Comparison of ENCODE assay signal across 8 cellular contexts in the genomic region with DNA sequence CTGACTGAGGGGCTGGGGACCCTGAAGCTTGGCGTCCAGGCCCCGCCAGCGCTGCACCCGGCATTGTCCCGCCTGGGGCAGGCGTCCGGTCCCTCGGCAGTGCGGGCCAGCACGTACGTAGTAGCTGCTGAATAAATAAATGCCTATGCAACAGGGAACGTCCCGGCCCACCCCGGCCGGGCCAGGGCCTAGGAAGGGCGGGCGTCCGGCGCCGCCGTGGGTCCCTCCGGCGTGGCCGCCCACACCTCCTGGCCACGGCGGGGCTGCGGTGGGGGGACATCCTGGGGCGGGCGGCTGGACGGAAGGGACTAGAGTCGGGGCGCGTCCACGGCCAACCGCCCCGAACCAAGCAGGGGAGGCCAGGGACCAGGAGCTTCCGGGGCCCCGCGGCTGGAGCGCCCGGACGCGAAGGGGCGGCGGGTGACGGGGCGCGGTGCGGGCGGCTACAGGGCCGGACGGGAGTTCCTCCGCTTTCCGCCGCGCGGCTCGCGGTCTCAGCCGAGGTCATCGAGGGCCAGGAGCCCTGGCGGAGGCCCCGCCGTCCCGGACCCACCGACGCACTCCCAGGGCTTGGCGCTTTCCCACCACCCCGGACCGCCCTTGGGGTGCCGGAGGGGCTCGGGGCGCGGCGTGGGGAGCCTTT. TPM values are rescaled to one million over a fixed set of nuclear protein-coding genes. Genes with fewer than 3 reads are reported as not detected.
DNase-seq lines count a peak whose midpoint lies in the region; ATAC-seq and TF ChIP-seq lines count a peak whose summit lies in the region.

No MANE protein-coding gene starts in this region.

- POLR2A ChIA-PET in activated CD4-positive, alpha-beta T cell treated with anti-CD3 and anti-CD28 coated beads, Interleukin-2, amount 10 ng/mL, durations not matched to agents 7 days and 5 days (lab: Charles Lee): no interaction called here

- H3K9me3 Mint-ChIP-seq in activated CD4-positive, alpha-beta T cell treated with anti-CD3 and anti-CD28 coated beads, Interleukin-2, amount 10 ng/mL, durations not matched to agents 7 days and 5 days: no peaks in the 10 kb centered on the region
- H3K9me3 Mint-ChIP-seq in memory B cell: no peaks in the 10 kb centered on the region

- H3K4me3 ChIP-seq in endocrine pancreas (ENCODE audit: control insufficient read depth, insufficient read depth, low read length) (no peak overlapping the region), thoracic aorta (peak overlapping the region; percentile 89)

- H3K36me3 ChIP-seq in endocrine pancreas (ENCODE audit: control insufficient read depth, insufficient read depth, low read length) (no peaks in the 10 kb centered on the region), thoracic aorta (no peaks in the 10 kb centered on the region)

- CTCF ChIA-PET in activated CD4-positive, alpha-beta T cell treated with anti-CD3 and anti-CD28 coated beads, Interleukin-2, amount 10 ng/mL, durations not matched to agents 7 days and 5 days (lab: Charles Lee): interaction anchor here (1.0 to 1.6 kb wide), 3 partner anchors 25 to 173 kb away, joined by 3 to 4 read pairs (median 3); no protein-coding TSS in a partner anchor

- ATAC-seq in GM19023 (IDR thresholded peaks at IDR 0.05; ENCODE audit: unreplicated experiment): peak; percentile 32
- peak; percentile 18 for ATAC-seq in HG03103 (IDR thresholded peaks at IDR 0.05; ENCODE audit: low read depth, unreplicated experiment)
- peak; percentile 17 for ATAC-seq in memory B cell (ENCODE audit: low read depth)
- ATAC-seq in thoracic aorta (ENCODE audit: insufficient number of reproducible peaks, low FRiP score, low read depth): peak; percentile 46
- no peak for ATAC-seq in GM19455 (IDR thresholded peaks at IDR 0.05; ENCODE audit: unreplicated experiment)

- H3K9ac ChIP-seq in endocrine pancreas (ENCODE audit: control insufficient read depth, insufficient read depth, low read length): peak overlapping the region; percentile 41

- H3K36me3 Mint-ChIP-seq in activated CD4-positive, alpha-beta T cell treated with anti-CD3 and anti-CD28 coated beads, Interleukin-2, amount 10 ng/mL, durations not matched to agents 7 days and 5 days (ENCODE audit: low read depth): no peaks in the 10 kb centered on the region
- H3K36me3 Mint-ChIP-seq in memory B cell: no peaks in the 10 kb centered on the region

- H3K4me1 Mint-ChIP-seq in activated CD4-positive, alpha-beta T cell treated with anti-CD3 and anti-CD28 coated beads, Interleukin-2, amount 10 ng/mL, durations not matched to agents 7 days and 5 days: peaks cover 5% of the 10 kb centered on the region
- no peaks in the 10 kb centered on the region for H3K4me1 Mint-ChIP-seq in memory B cell

- H3K27me3 ChIP-seq in endocrine pancreas (ENCODE audit: control insufficient read depth, insufficient read depth, low read length) (no peaks in the 10 kb centered on the region), thoracic aorta (replicated peaks; ENCODE audit: insufficient read depth) (no peaks in the 10 kb centered on the region)

- peak overlapping the region; percentile 56 for H3K4me3 Mint-ChIP-seq in activated CD4-positive, alpha-beta T cell treated with anti-CD3 and anti-CD28 coated beads, Interleukin-2, amount 10 ng/mL, durations not matched to agents 7 days and 5 days
- peak overlapping the region; percentile 72 for H3K4me3 Mint-ChIP-seq in memory B cell

- DNase-seq in activated CD4-positive, alpha-beta T cell treated with anti-CD3 and anti-CD28 coated beads, Interleukin-2, amount 10 ng/mL, durations not matched to agents 7 days and 5 days: peak; percentile 8
- DNase-seq in memory B cell (ENCODE audit: low spot score in 2 of 2): peak in 1 of 2 donors; percentile 14
- DNase-seq in thoracic aorta (ENCODE audit: low spot score): no peak
- DNase-seq in kidney glomerular epithelial cell (lab: John Stamatoyannopoulos, UW): no peak

- no peak overlapping the region for H3K27ac Mint-ChIP-seq in activated CD4-positive, alpha-beta T cell treated with anti-CD3 and anti-CD28 coated beads, Interleukin-2, amount 10 ng/mL, durations not matched to agents 7 days and 5 days
- H3K27ac Mint-ChIP-seq in memory B cell: no peak overlapping the region

- TF ChIP-seq CTCF in thoracic aorta (IDR thresholded peaks at IDR 0.05): peak; percentile 15

- H3K4me1 ChIP-seq in endocrine pancreas (ENCODE audit: control insufficient read depth, insufficient read depth, low read length) (no peaks in the 10 kb centered on the region), thoracic aorta (ENCODE audit: control insufficient read depth in 1 of 2, low read depth in 2 of 2) (peaks cover 13 to 38% of the 10 kb centered on the region in 2 donors)

- peak overlapping the region; percentile 97 to 98 for H3K27ac ChIP-seq in thoracic aorta

- H3K27me3 Mint-ChIP-seq in activated CD4-positive, alpha-beta T cell treated with anti-CD3 and anti-CD28 coated beads, Interleukin-2, amount 10 ng/mL, durations not matched to agents 7 days and 5 days: peaks cover 60% of the 10 kb centered on the region
- H3K27me3 Mint-ChIP-seq in memory B cell: peaks cover 11% of the 10 kb centered on the region

- H3K9me3 ChIP-seq in endocrine pancreas (ENCODE audit: control insufficient read depth, low read length) (no peaks in the 10 kb centered on the region), thoracic aorta (no peaks in the 10 kb centered on the region)

RNA-seq across cellular contexts. Expression of gene WWC2, which starts 0.9 kb away (rescaled TPM):
- under 1 TPM; 0.25 to 0.52 TPM for total RNA-seq in activated CD4-positive, alpha-beta T cell treated with anti-CD3 and anti-CD28 coated beads, Interleukin-2, amount 10 ng/mL, durations not matched to agents 7 days and 5 days
- 10 to 100 TPM; 21.1 to 44.8 TPM for total RNA-seq in thoracic aorta

Comparison
In these comparisons a context has a peak if more than half of its experiments do, and no peak if none do; other contexts are left out.
1. RNA of gene WWC2, which starts 0.9 kb away (total RNA-seq): 21.1 to 44.8 TPM in thoracic aorta; 0.25 to 0.52 TPM in activated CD4-positive, alpha-beta T cell treated with anti-CD3 and anti-CD28 coated beads, Interleukin-2, amount 10 ng/mL, durations not matched to agents 7 days and 5 days; every median in the first group is over 10 times any median in the second.